ENCODE assay signal across 9 cellular contexts in genomic region chr22:39471421-39472141, GRCh38. TPM values are rescaled to one million over a fixed set of nuclear protein-coding genes. Genes with fewer than 3 reads are reported as not detected.
DNase-seq lines count a peak whose midpoint lies in the region; ATAC-seq, FAIRE-seq and TF ChIP-seq lines count a peak whose summit lies in the region.
"Had no signal": no experiment of that assay in that cellular context is flagged by ENCODE, and none has a peak within 500 bp of the region (broad histone marks: within the 10 kb centered on the region; RNA-seq: fewer than 3 reads in every experiment).

No MANE protein-coding gene starts in this region.

- H4K5ac ChIP-seq in H1 (ENCODE audit: insufficient read length, low read depth, low read length), result no peak overlapping the region

- no peaks in the 10 kb centered on the region for H3K9me2 ChIP-seq in OCI-LY1 (ENCODE audit: low read depth, low read length)

- no peak overlapping the region for H3K18ac ChIP-seq in H1 (ENCODE audit: extremely low read depth, low read length)

- H3K23me2 ChIP-seq in H1 (ENCODE audit: low read depth, low read length), result no peaks in the 10 kb centered on the region

- H2BK5ac ChIP-seq in H1 (ENCODE audit: low read depth, low read length), result peak overlapping the region; percentile 92; the same call in 1 of the 2 replicates

- H2BK20ac ChIP-seq in H1 (ENCODE audit: low read length), result peak overlapping the region; percentile 24; the same call in 1 of the 2 replicates

- peak overlapping the region; percentile 52 for H3K4me2 ChIP-seq in OCI-LY1 (ENCODE audit: low read length)
- peak overlapping the region; percentile 18 to 43; a peak in 2 of 4 replicates for H3K4me2 ChIP-seq in H1 (ENCODE audit: insufficient read depth in 1 of 2, low read depth in 2 of 2, low read length in 2 of 2)
- H3K4me2 ChIP-seq in osteoblast (ENCODE audit: insufficient read depth, low read length), result peak overlapping the region; percentile 29

- no peak overlapping the region for H2BK15ac ChIP-seq in H1 (ENCODE audit: low read length)

- H3K9me3 ChIP-seq in OCI-LY1 (ENCODE audit: low read length) (no peaks in the 10 kb centered on the region), H1 (ENCODE audit: insufficient read depth in 2 of 2, low read depth in 1 of 2, low read length in 1 of 2) (no peaks in the 10 kb centered on the region), osteoblast (ENCODE audit: low read depth, low read length) (no peaks in the 10 kb centered on the region)

- no peak for TF ChIP-seq RAD21 in H1 (IDR thresholded peaks at IDR 0.05 in 1 of 2, conservative IDR thresholded peaks at IDR 0.05 in 1 of 2; ENCODE audit: low read depth in 2 of 2, low read length in 2 of 2)

- H3K4me3 ChIP-seq in OCI-LY1 (ENCODE audit: low read depth, low read length, poor library complexity, severe bottlenecking), result peak overlapping the region; percentile 10
- no peak overlapping the region; a peak in 1 of 8 replicates for H3K4me3 ChIP-seq in H1 (ENCODE audit: extremely low read depth in 1 of 4, insufficient read depth in 2 of 4, low read depth in 3 of 4, low read length in 4 of 4)
- H3K4me3 ChIP-seq in osteoblast (ENCODE audit: insufficient read depth, low read length), result no peak overlapping the region

- no peak overlapping the region for H3K14ac ChIP-seq in H1 (ENCODE audit: insufficient read length)

- H2AK5ac ChIP-seq in H1 (ENCODE audit: low read depth, low read length), result no peak overlapping the region

- ATAC-seq in GM21515 (IDR thresholded peaks at IDR 0.05; ENCODE audit: unreplicated experiment), result peak; percentile 46

- CTCF ChIA-PET in H1 (lab: Charles Lee; ENCODE audit: partially characterized antibody), result interaction anchor here (0.6 to 5.0 kb wide), 12 partner anchors 10 to 498 kb away, joined by 3 to 18 read pairs (median 11); partner anchors contain the start of gene TAB1

- H3K9ac ChIP-seq in OCI-LY1 (ENCODE audit: low read length) (peak overlapping the region; percentile 46; the same call in 1 of the 2 replicates), H1 (replicated peaks in 1 of 4; ENCODE audit: extremely low read depth in 1 of 4, low read depth in 3 of 4, low read length in 3 of 4) (no peak overlapping the region)

- H3K23ac ChIP-seq in H1 (ENCODE audit: insufficient read length), result no peak overlapping the region

- H2AFZ ChIP-seq in OCI-LY1 (ENCODE audit: low read length), result no peak overlapping the region
- H2AFZ ChIP-seq in H1 (ENCODE audit: low read length), result no peak overlapping the region
- peak overlapping the region; percentile 56 for H2AFZ ChIP-seq in osteoblast (ENCODE audit: low read length)

- TF ChIP-seq POLR2A in H1 (IDR thresholded peaks at IDR 0.05; ENCODE audit: control extremely low read depth in 1 of 2, low read depth in 2 of 2, low read length in 2 of 2), result no peak

- TF ChIP-seq CTCF in OCI-LY1 (IDR thresholded peaks at IDR 0.05; ENCODE audit: low read length), result no peak
- no peak for TF ChIP-seq CTCF in H1 (IDR thresholded peaks at IDR 0.05; ENCODE audit: control extremely low read depth in 1 of 3, insufficient read depth in 1 of 3, low read depth in 1 of 3, low read length in 3 of 3)
- no peak for TF ChIP-seq CTCF in osteoblast (IDR thresholded peaks at IDR 0.05; ENCODE audit: extremely low read depth, low read depth, low read length)

- POLR2A ChIA-PET in H1 (lab: Charles Lee; ENCODE audit: partially characterized antibody), result interaction anchor here (0.6 to 3.8 kb wide), 14 partner anchors 10 to 160 kb away, joined by 3 to 11 read pairs (median 4); partner anchors contain the start of gene ATF4

- 65% methylated on average over 10 of the region's 13 CpGs; no CpG with 5 or more reads in 1 of the 2 experiments for WGBS in H1 (ENCODE audit: extremely low coverage in 1 of 2, insufficient coverage in 1 of 2, insufficient read length in 1 of 2, insufficient replicate concordance in 2 of 2, low coverage in 1 of 2, low lambda C conversion rate in 2 of 2, missing lambda C conversion rate in 1 of 2), 2 experiments

- DNase-seq in DMS53 (lab: John Stamatoyannopoulos, UW) (peak; percentile 59), H1 (ENCODE audit: low read depth in 1 of 2, low spot score in 2 of 2) (no peak), osteoblast (ENCODE audit: insufficient read length, low spot score, missing footprints) (no peak), NCI-H187 treated with DMSO at 0.1 percent for 48 hours (lab: John Stamatoyannopoulos, UW) (no peak), medulla oblongata (ENCODE audit: extremely low spot score) (no peak), 8988T (no peak)

- H3K79me2 ChIP-seq in OCI-LY1 (ENCODE audit: insufficient read depth, low read length), result peaks cover 5% of the 10 kb centered on the region; the same call in 1 of the 2 replicates
- no peaks in the 10 kb centered on the region for H3K79me2 ChIP-seq in H1 (ENCODE audit: control insufficient read depth in 1 of 2, insufficient read depth in 2 of 2, low read length in 2 of 2)
- no peaks in the 10 kb centered on the region for H3K79me2 ChIP-seq in osteoblast (ENCODE audit: insufficient read depth, low read length)

- peaks cover 3% of the 10 kb centered on the region for H3K79me1 ChIP-seq in H1 (ENCODE audit: low read depth, low read length)

- H4K20me1 ChIP-seq in OCI-LY1 (ENCODE audit: insufficient read depth, low read length), result no peaks in the 10 kb centered on the region
- H4K20me1 ChIP-seq in H1 (replicated peaks in 1 of 2; ENCODE audit: control insufficient read depth in 1 of 2, insufficient read depth in 2 of 2, low read length in 2 of 2), result peaks cover 0 to 7% of the 10 kb centered on the region in 2 experiments
- no peaks in the 10 kb centered on the region for H4K20me1 ChIP-seq in osteoblast (ENCODE audit: insufficient read depth, low read length)

- no peak for TF ChIP-seq EP300 in H1 (IDR thresholded peaks at IDR 0.05; ENCODE audit: borderline replicate concordance in 1 of 2, low read depth in 2 of 2, low read length in 2 of 2)

- peak overlapping the region; percentile 85; the same call in 1 of the 2 replicates for H2BK12ac ChIP-seq in H1 (ENCODE audit: low read depth, low read length)

- no peak overlapping the region for H4K8ac ChIP-seq in H1 (ENCODE audit: extremely low read depth, insufficient read depth, low read length)

- no peaks in the 10 kb centered on the region for H3F3A ChIP-seq in OCI-LY1 (ENCODE audit: insufficient read depth, low read length)

- H3K27me3 ChIP-seq in OCI-LY1 (ENCODE audit: insufficient read depth, low read length), result no peaks in the 10 kb centered on the region
- H3K27me3 ChIP-seq in H1 (replicated peaks in 1 of 4; ENCODE audit: control insufficient read depth in 3 of 4, extremely low read depth in 1 of 4, insufficient read depth in 3 of 4, low read length in 3 of 4), result no peaks in the 10 kb centered on the region
- H3K27me3 ChIP-seq in osteoblast (ENCODE audit: insufficient read depth, low read length), result no peaks in the 10 kb centered on the region

- no peak for FAIRE-seq in H1 (lab: Jason Lieb, UNC)

- H3K4me1 ChIP-seq in OCI-LY1 (ENCODE audit: insufficient read depth, low read length, severe bottlenecking) (peaks cover 66% of the 10 kb centered on the region), H1 (replicated peaks in 1 of 4; ENCODE audit: control insufficient read depth in 3 of 4, insufficient read depth in 4 of 4, low read length in 3 of 4) (peaks cover 16 to 51% (median 39%) of the 10 kb centered on the region in 4 experiments), osteoblast (ENCODE audit: insufficient read depth, low read length) (peaks cover 5% of the 10 kb centered on the region)

- peaks cover 45% of the 10 kb centered on the region; the same call in 1 of the 2 replicates for H3K36me3 ChIP-seq in OCI-LY1 (ENCODE audit: insufficient read depth, low read length)
- H3K36me3 ChIP-seq in H1 (ENCODE audit: control insufficient read depth in 2 of 4, insufficient read depth in 4 of 4, low read length in 3 of 4), result no peaks in the 10 kb centered on the region
- no peaks in the 10 kb centered on the region for H3K36me3 ChIP-seq in osteoblast (ENCODE audit: insufficient read depth, low read length)

- no peak overlapping the region for H3K56ac ChIP-seq in H1 (replicated peaks; ENCODE audit: insufficient read length, low read depth, low read length)

- H4K91ac ChIP-seq in H1 (replicated peaks; ENCODE audit: insufficient read length, low read length), result no peak overlapping the region

- H3K4ac ChIP-seq in H1 (replicated peaks; ENCODE audit: insufficient read length, low read depth, low read length), result no peak overlapping the region

- peak overlapping the region; percentile 98 for H3K27ac ChIP-seq in OCI-LY1 (ENCODE audit: low read depth, low read length, poor library complexity, severe bottlenecking)
- no peak overlapping the region for H3K27ac ChIP-seq in H1 (ENCODE audit: low read depth, low read length)
- H3K27ac ChIP-seq in osteoblast (ENCODE audit: low read depth, low read length), result no peak overlapping the region

- H2BK120ac ChIP-seq in H1 (replicated peaks; ENCODE audit: low read depth, low read length), result no peak overlapping the region

RNA-seq across cellular contexts. Expression of gene MGAT3, which starts 14.8 kb away (rescaled TPM):
- 8.5 and 9.2 TPM in 2 replicates for total RNA-seq in H1 (2021; fragmentation: NEBNext Ultra II Directional; extraction: Animal tissue kit (Norgen Biotek cat#: 25700))
- polyA plus RNA-seq in H1 (2011; rRNA removed), result 4.3 and 6.3 TPM in 2 replicates
- polyA plus RNA-seq in H1 (2011; cell fraction: cytosol; rRNA removed), result 4.7 TPM
- polyA plus RNA-seq in H1 (2011; cell fraction: nucleus; rRNA removed), result 6.4 TPM
- 6.4 to 8.6 TPM (median 7.1 TPM) in 4 replicates for polyA plus RNA-seq in H1 (2012, experiment 1 of 2)
- 5.9 TPM for polyA plus RNA-seq in H1 (2012, experiment 2 of 2)
- polyA plus RNA-seq in H1 (2013, experiment 1 of 2), result 5.5 TPM
- 5.2 TPM for polyA plus RNA-seq in H1 (2013, experiment 2 of 2)
- polyA minus RNA-seq in H1 (2011; rRNA and poly(A)+ RNA removed), result 5.9 and 6.3 TPM in 2 replicates
- polyA minus RNA-seq in H1 (2011; cell fraction: cytosol; rRNA and poly(A)+ RNA removed), result 7.0 TPM
- polyA minus RNA-seq in H1 (2011; cell fraction: nucleus; rRNA and poly(A)+ RNA removed), result 4.2 TPM
- under 0.01 TPM in 1 of 2 replicates, not detected in the other for total RNA-seq in osteoblast
- total RNA-seq: LHCN-M2 had no signal

RNA-seq across cellular contexts. Expression of gene MIEF1, which starts 30.5 kb away (rescaled TPM):
- total RNA-seq in H1 (2021; fragmentation: NEBNext Ultra II Directional; extraction: Animal tissue kit (Norgen Biotek cat#: 25700)), result 31.4 and 32.7 TPM in 2 replicates
- polyA plus RNA-seq in H1 (2011; rRNA removed), result 16.8 and 21.0 TPM in 2 replicates
- 16.4 TPM for polyA plus RNA-seq in H1 (2011; cell fraction: cytosol; rRNA removed)
- polyA plus RNA-seq in H1 (2011; cell fraction: nucleus; rRNA removed), result 18.5 TPM
- 22.0 to 25.2 TPM (median 22.9 TPM) in 4 replicates for polyA plus RNA-seq in H1 (2012, experiment 1 of 2)
- 14.3 TPM for polyA plus RNA-seq in H1 (2012, experiment 2 of 2)
- polyA plus RNA-seq in H1 (2013, experiment 1 of 2), result 18.5 TPM
- 18.4 TPM for polyA plus RNA-seq in H1 (2013, experiment 2 of 2)
- polyA minus RNA-seq in H1 (2011; rRNA and poly(A)+ RNA removed), result 36.0 and 36.1 TPM in 2 replicates
- 17.9 TPM for polyA minus RNA-seq in H1 (2011; cell fraction: cytosol; rRNA and poly(A)+ RNA removed)
- 17.9 TPM for polyA minus RNA-seq in H1 (2011; cell fraction: nucleus; rRNA and poly(A)+ RNA removed)
- 21.8 and 23.5 TPM in 2 replicates for total RNA-seq in osteoblast

RNA-seq across cellular contexts. Expression of gene ATF4, which starts 48.8 kb away (rescaled TPM):
- total RNA-seq in H1 (2021; fragmentation: NEBNext Ultra II Directional; extraction: Animal tissue kit (Norgen Biotek cat#: 25700)), result 543 and 553 TPM in 2 replicates
- 685 and 704 TPM in 2 replicates for polyA plus RNA-seq in H1 (2011; rRNA removed)
- polyA plus RNA-seq in H1 (2011; cell fraction: cytosol; rRNA removed), result 868 TPM
- polyA plus RNA-seq in H1 (2011; cell fraction: nucleus; rRNA removed), result 703 TPM
- 598 to 685 TPM (median 617 TPM) in 4 replicates for polyA plus RNA-seq in H1 (2012, experiment 1 of 2)
- 699 TPM for polyA plus RNA-seq in H1 (2012, experiment 2 of 2)
- polyA plus RNA-seq in H1 (2013, experiment 1 of 2), result 476 TPM
- 475 TPM for polyA plus RNA-seq in H1 (2013, experiment 2 of 2)
- 314 and 359 TPM in 2 replicates for polyA minus RNA-seq in H1 (2011; rRNA and poly(A)+ RNA removed)
- polyA minus RNA-seq in H1 (2011; cell fraction: cytosol; rRNA and poly(A)+ RNA removed), result 150 TPM
- 255 TPM for polyA minus RNA-seq in H1 (2011; cell fraction: nucleus; rRNA and poly(A)+ RNA removed)
- total RNA-seq in osteoblast, result 494 and 590 TPM in 2 replicates
